ENCODE assay signal across 1 cellular context in the genomic region with DNA sequence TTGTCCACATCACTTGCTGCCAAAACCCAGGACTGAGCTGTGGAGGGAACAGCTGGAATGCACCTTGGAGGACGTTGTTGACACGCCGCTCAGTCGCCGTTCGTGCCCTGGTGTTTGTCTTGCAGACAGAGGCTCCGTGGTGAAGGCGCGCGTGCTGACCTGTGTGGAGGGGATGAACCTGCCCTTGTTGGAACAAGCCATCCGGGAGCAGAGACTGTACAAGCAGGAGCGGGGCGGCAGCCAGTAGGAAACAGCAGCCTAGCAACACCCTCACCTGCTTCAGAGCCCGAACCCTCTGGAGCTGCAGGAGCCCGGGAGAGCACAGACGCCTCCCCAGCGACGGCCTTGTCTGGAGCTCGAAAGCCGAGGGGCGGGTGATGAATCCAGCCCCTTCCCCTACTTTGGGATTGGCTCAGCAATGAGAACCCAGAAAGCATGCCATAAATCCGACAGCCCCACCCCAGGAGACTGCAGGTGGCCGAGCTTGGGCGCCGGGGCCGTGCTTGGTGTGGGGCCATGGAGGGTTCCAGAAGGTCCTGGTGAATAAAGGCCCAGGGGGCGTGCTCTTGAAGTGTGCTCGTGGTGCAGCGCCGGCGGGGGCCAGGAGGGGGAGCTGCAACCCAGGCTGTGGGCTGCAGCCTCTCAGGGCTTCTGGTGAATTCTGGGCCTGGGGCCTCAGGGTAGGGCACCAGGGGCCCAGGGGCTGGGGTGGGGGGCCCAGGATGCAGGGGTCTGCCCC.
TF ChIP-seq lines count a peak whose summit lies in the region.

No MANE protein-coding gene starts in this region.

TF ChIP-seq in HCT116, 20 proteins besides CTCF, POLR2A, EP300 and RAD21:
- no peak for TF ChIP-seq ZFX (IDR thresholded peaks at IDR 0.05)
